12 cellular contexts compared by ENCODE assay signal in genomic region chr20:48928832-48929725, GRCh38. TPM values are rescaled to one million over a fixed set of nuclear protein-coding genes. Genes with fewer than 3 reads are reported as not detected.
DNase-seq lines count a peak whose midpoint lies in the region; ATAC-seq and TF ChIP-seq lines count a peak whose summit lies in the region.
"Had no signal": no experiment of that assay in that cellular context is flagged by ENCODE, and none has a peak within 500 bp of the region (broad histone marks: within the 10 kb centered on the region; RNA-seq: fewer than 3 reads in every experiment).

No MANE protein-coding gene starts in this region.

- peaks cover 28 to 45% (median 41%) of the 10 kb centered on the region in 3 donors for H3K4me1 ChIP-seq in skeletal muscle tissue (ENCODE audit: control insufficient read depth in 3 of 3, insufficient read depth in 3 of 3, low read length in 3 of 3)

- DNase-seq in EL, result peak; percentile 50
- DNase-seq in choroid plexus epithelial cell (ENCODE audit: low read depth), result peak; percentile 71
- peak; percentile 72 for DNase-seq in iris pigment epithelial cell (ENCODE audit: low read depth)
- no peak for DNase-seq in NCI-H1436 (lab: John Stamatoyannopoulos, UW)
- DNase-seq in NCI-H2227 (lab: John Stamatoyannopoulos, UW; ENCODE audit: unreplicated experiment), result no peak
- DNase-seq in GM10266 (ENCODE audit: extremely low spot score), result no peak
- DNase-seq: activated T-cell treated with anti-CD3 and anti-CD28 coated beads for 4 hours; NCI-H187; stimulated activated CD8-positive, alpha-beta memory T cell treated with anti-CD3 and anti-CD28 coated beads, Interleukin-4, amount 100 ng/mL, for 48 hours; T1000 had no signal

- no peak for ATAC-seq in GM18858 (IDR thresholded peaks at IDR 0.05; ENCODE audit: unreplicated experiment)

- peaks cover 0 to 5% (median 0%) of the 10 kb centered on the region in 3 donors for H3K36me3 ChIP-seq in skeletal muscle tissue (ENCODE audit: control insufficient read depth in 3 of 3, insufficient read depth in 3 of 3, low read length in 3 of 3)

- TF ChIP-seq CTCF in choroid plexus epithelial cell (conservative IDR thresholded peaks at IDR 0.05; ENCODE audit: low read depth, low read length) (no peak), GM10266 (IDR thresholded peaks at IDR 0.05; ENCODE audit: control insufficient read depth, insufficient read depth, low read depth, missing control alignments) (no peak)

- H3K4me3 ChIP-seq in choroid plexus epithelial cell (ENCODE audit: low read depth, low read length) (no peak overlapping the region), skeletal muscle tissue (ENCODE audit: low read length in 3 of 3) (peak overlapping the region; percentile 5 to 37 (median 12))

- peak overlapping the region in 2 of 3 donors; percentile 58 to 67 for H3K9ac ChIP-seq in skeletal muscle tissue (ENCODE audit: low read depth in 1 of 3, low read length in 3 of 3)

- peak overlapping the region; percentile 42 for H3K27ac ChIP-seq in skeletal muscle tissue (ENCODE audit: low read depth, low read length)

- no peaks in the 10 kb centered on the region for H3K27me3 ChIP-seq in skeletal muscle tissue (ENCODE audit: control insufficient read depth in 3 of 3, insufficient read depth in 3 of 3, low read length in 3 of 3)

- H3K9me3 ChIP-seq in skeletal muscle tissue (ENCODE audit: control insufficient read depth in 3 of 3, low read length in 3 of 3), result no peaks in the 10 kb centered on the region

RNA-seq across cellular contexts. Expression of gene ARFGEF2, which starts 7.6 kb away (rescaled TPM):
- 18.3 TPM for total RNA-seq in skeletal muscle tissue

Comparison
In these comparisons a context has a peak if more than half of its experiments do, and no peak if none do; other contexts are left out.
1. DNase-seq: peak in EL (single experiment), choroid plexus epithelial cell (single experiment) and iris pigment epithelial cell (single experiment); none in NCI-H1436 (single experiment), NCI-H2227 (single experiment) and GM10266 (single experiment).